13 cellular contexts compared by ENCODE assay signal in genomic region chr4:8189551-8190466, GRCh38. TPM values are rescaled to one million over a fixed set of nuclear protein-coding genes. Genes with fewer than 3 reads are reported as not detected.
DNase-seq lines count a peak whose midpoint lies in the region; ATAC-seq, FAIRE-seq and TF ChIP-seq lines count a peak whose summit lies in the region.
"Had no signal": no experiment of that assay in that cellular context is flagged by ENCODE, and none has a peak within 500 bp of the region (broad histone marks: within the 10 kb centered on the region; RNA-seq: fewer than 3 reads in every experiment).

No MANE protein-coding gene starts in this region.

- no peaks in the 10 kb centered on the region for H4K20me1 ChIP-seq in MM.1S (ENCODE audit: insufficient read depth, low read length)

- no peak overlapping the region for H2AFZ ChIP-seq in MM.1S (ENCODE audit: low read length)

- FAIRE-seq in kidney (lab: Jason Lieb, UNC) (no peak), GM12891 (lab: Jason Lieb, UNC) (no peak)

- no peaks in the 10 kb centered on the region for H3K9me2 ChIP-seq in MM.1S (replicated peaks; ENCODE audit: insufficient read depth, low read length)

- H3K79me2 ChIP-seq in MM.1S (ENCODE audit: low read length): no peaks in the 10 kb centered on the region

- H3K4me3 ChIP-seq in MM.1S (ENCODE audit: low read length) (no peak overlapping the region), kidney (ENCODE audit: low read length in 2 of 2) (no peak overlapping the region)

- no peaks in the 10 kb centered on the region for H3K9me3 Mint-ChIP-seq in chondrocyte (ENCODE audit: low read depth)
- H3K9me3 Mint-ChIP-seq in stimulated activated memory B cell treated with anti-CD40 and anti-IgM and Interleukin-4, amounts not matched to agents 10 μg/mL and 1 μg/mL and 100 μg/mL, for 72 hours: no peaks in the 10 kb centered on the region
- no peaks in the 10 kb centered on the region for H3K9me3 Mint-ChIP-seq in activated CD4-positive, alpha-beta T cell treated with anti-CD3 and anti-CD28 coated beads, Interleukin-2, amount 10 ng/mL, durations not matched to agents 7 days and 5 days
- H3K9me3 Mint-ChIP-seq: memory B cell, WTC11 had no signal

- intact Hi-C loops in kidney (cut with DNase I): no loop called here

- H3K27ac ChIP-seq in MM.1S (ENCODE audit: low read length): peak overlapping the region; percentile 38; the same call in 1 of the 2 replicates
- peak overlapping the region; percentile 78 to 90 for H3K27ac ChIP-seq in kidney (ENCODE audit: low read depth in 2 of 2, low read length in 2 of 2)

- H3K27ac Mint-ChIP-seq in chondrocyte (ENCODE audit: unreplicated experiment): peak overlapping the region; percentile 36
- peak overlapping the region; percentile 42 for H3K27ac Mint-ChIP-seq in stimulated activated memory B cell treated with anti-CD40 and anti-IgM and Interleukin-4, amounts not matched to agents 10 μg/mL and 1 μg/mL and 100 μg/mL, for 72 hours
- H3K27ac Mint-ChIP-seq in activated CD4-positive, alpha-beta T cell treated with anti-CD3 and anti-CD28 coated beads, Interleukin-2, amount 10 ng/mL, durations not matched to agents 7 days and 5 days: no peak overlapping the region
- H3K27ac Mint-ChIP-seq: WTC11 had no signal

- H3K27me3 Mint-ChIP-seq in chondrocyte (ENCODE audit: low read depth): peaks cover 6% of the 10 kb centered on the region
- peaks cover 57% of the 10 kb centered on the region for H3K27me3 Mint-ChIP-seq in stimulated activated memory B cell treated with anti-CD40 and anti-IgM and Interleukin-4, amounts not matched to agents 10 μg/mL and 1 μg/mL and 100 μg/mL, for 72 hours
- peaks cover 2% of the 10 kb centered on the region for H3K27me3 Mint-ChIP-seq in activated CD4-positive, alpha-beta T cell treated with anti-CD3 and anti-CD28 coated beads, Interleukin-2, amount 10 ng/mL, durations not matched to agents 7 days and 5 days

- H3K4me1 Mint-ChIP-seq in chondrocyte (ENCODE audit: low read depth): peaks cover 26% of the 10 kb centered on the region
- peaks cover 41% of the 10 kb centered on the region for H3K4me1 Mint-ChIP-seq in stimulated activated memory B cell treated with anti-CD40 and anti-IgM and Interleukin-4, amounts not matched to agents 10 μg/mL and 1 μg/mL and 100 μg/mL, for 72 hours
- H3K4me1 Mint-ChIP-seq in activated CD4-positive, alpha-beta T cell treated with anti-CD3 and anti-CD28 coated beads, Interleukin-2, amount 10 ng/mL, durations not matched to agents 7 days and 5 days: peaks cover 1% of the 10 kb centered on the region

- no peak for DNase-seq in MM.1S
- no peak for DNase-seq in chondrocyte (ENCODE audit: low spot score)
- peak; percentile 63 for DNase-seq in kidney
- no peak for DNase-seq in GM12891 (ENCODE audit: insufficient read length, low spot score)
- DNase-seq in activated CD8-positive, alpha-beta memory T cell treated with anti-CD3 and anti-CD28 coated beads for 24 hours: no peak
- DNase-seq in activated CD4-positive, alpha-beta T cell treated with anti-CD3 and anti-CD28 coated beads, Interleukin-2, amount 10 ng/mL, durations not matched to agents 7 days and 5 days: no peak
- DNase-seq: activated CD8-positive, alpha-beta memory T cell treated with anti-CD3 and anti-CD28 coated beads, Interleukin-2, amount 50 U/mL, for 4 hours; activated naive CD4-positive, alpha-beta T cell treated with anti-CD3 and anti-CD28 coated beads, Interleukin-2, amount 50 U/mL, for 16 hours had no signal

- H3K9me3 ChIP-seq in MM.1S (replicated peaks; ENCODE audit: insufficient read depth, low read length) (no peaks in the 10 kb centered on the region), kidney (ENCODE audit: control insufficient read depth in 1 of 2, low read length in 2 of 2) (no peaks in the 10 kb centered on the region)
- H3K9me3 ChIP-seq: BE2C had no signal

- TF ChIP-seq POLR2A in GM12891 (IDR thresholded peaks at IDR 0.05; ENCODE audit: low read depth, low read length): no peak

- TF ChIP-seq CTCF in MM.1S (IDR thresholded peaks at IDR 0.05; ENCODE audit: low read length) (no peak), chondrocyte (IDR thresholded peaks at IDR 0.05) (no peak), kidney (IDR thresholded peaks at IDR 0.05; ENCODE audit: borderline replicate concordance, extremely low read depth, insufficient read depth) (no peak)

- no peak overlapping the region for H3K4me2 ChIP-seq in MM.1S (ENCODE audit: low read depth, low read length)

- no peak overlapping the region for H3K9ac ChIP-seq in MM.1S (ENCODE audit: low read length)
- peak overlapping the region; percentile 29 to 46 for H3K9ac ChIP-seq in kidney (ENCODE audit: low read length in 2 of 2)

- H3K36me3 ChIP-seq in MM.1S (replicated peaks; ENCODE audit: insufficient read depth, low read length) (no peaks in the 10 kb centered on the region), kidney (ENCODE audit: control insufficient read depth in 1 of 2, insufficient read depth in 2 of 2, low read length in 2 of 2) (no peaks in the 10 kb centered on the region)
- H3K36me3 ChIP-seq: BE2C had no signal

- H3K27me3 ChIP-seq in MM.1S (replicated peaks; ENCODE audit: insufficient read depth, low read length): peaks cover 42% of the 10 kb centered on the region
- H3K27me3 ChIP-seq: BE2C had no signal

- ATAC-seq in stimulated activated memory B cell treated with anti-CD40 and anti-IgM and Interleukin-4, amounts not matched to agents 10 μg/mL and 1 μg/mL and 100 μg/mL, for 72 hours: no peak
- no peak for ATAC-seq in GM19328 (IDR thresholded peaks at IDR 0.05; ENCODE audit: unreplicated experiment)
- ATAC-seq: WTC11 had no signal

- H3F3A ChIP-seq in MM.1S (ENCODE audit: insufficient read depth, low read length): peaks cover 10% of the 10 kb centered on the region; the same call in 1 of the 2 replicates

- CTCF ChIA-PET in activated CD4-positive, alpha-beta T cell treated with anti-CD3 and anti-CD28 coated beads, Interleukin-2, amount 10 ng/mL, durations not matched to agents 7 days and 5 days (lab: Charles Lee): interaction anchor here (1.1 kb wide), 1 partner anchor 8 kb away, joined by 3 read pairs; no protein-coding TSS in a partner anchor

- POLR2A ChIA-PET in activated CD4-positive, alpha-beta T cell treated with anti-CD3 and anti-CD28 coated beads, Interleukin-2, amount 10 ng/mL, durations not matched to agents 7 days and 5 days (lab: Charles Lee): no interaction called here

- H3K36me3 Mint-ChIP-seq in chondrocyte (ENCODE audit: low read depth): no peaks in the 10 kb centered on the region
- no peaks in the 10 kb centered on the region for H3K36me3 Mint-ChIP-seq in stimulated activated memory B cell treated with anti-CD40 and anti-IgM and Interleukin-4, amounts not matched to agents 10 μg/mL and 1 μg/mL and 100 μg/mL, for 72 hours
- H3K36me3 Mint-ChIP-seq in activated CD4-positive, alpha-beta T cell treated with anti-CD3 and anti-CD28 coated beads, Interleukin-2, amount 10 ng/mL, durations not matched to agents 7 days and 5 days (ENCODE audit: low read depth): no peaks in the 10 kb centered on the region
- H3K36me3 Mint-ChIP-seq: memory B cell, WTC11 had no signal

- no peak overlapping the region for H3K4me3 Mint-ChIP-seq in chondrocyte (ENCODE audit: unreplicated experiment)
- H3K4me3 Mint-ChIP-seq in stimulated activated memory B cell treated with anti-CD40 and anti-IgM and Interleukin-4, amounts not matched to agents 10 μg/mL and 1 μg/mL and 100 μg/mL, for 72 hours: no peak overlapping the region
- no peak overlapping the region for H3K4me3 Mint-ChIP-seq in activated CD4-positive, alpha-beta T cell treated with anti-CD3 and anti-CD28 coated beads, Interleukin-2, amount 10 ng/mL, durations not matched to agents 7 days and 5 days
- H3K4me3 Mint-ChIP-seq: memory B cell, WTC11 had no signal

- H3K4me1 ChIP-seq in MM.1S (ENCODE audit: low read length): peaks cover 15% of the 10 kb centered on the region
- H3K4me1 ChIP-seq in kidney (ENCODE audit: control insufficient read depth in 1 of 2, insufficient read depth in 1 of 2, low read depth in 1 of 2, low read length in 2 of 2): peaks cover 17 to 52% of the 10 kb centered on the region in 2 donors

TF ChIP-seq in GM12891, 5 proteins besides CTCF, POLR2A, EP300 and RAD21:
- TF ChIP-seq POLR2AphosphoS5 (IDR thresholded peaks at IDR 0.05; ENCODE audit: low read depth, low read length) (no peak), TAF1 (IDR thresholded peaks at IDR 0.05; ENCODE audit: low read depth, low read length) (no peak)

RNA-seq across cellular contexts. Expression of gene SH3TC1, which starts 9.3 kb away (rescaled TPM):
- 1.2 to 1.4 TPM (median 1.2 TPM) in 3 replicates for total RNA-seq in chondrocyte
- total RNA-seq in kidney: 127 TPM
- polyA plus RNA-seq in kidney (ENCODE audit: insufficient read depth, low read depth, low replicate concordance): 43.1 TPM
- polyA plus RNA-seq in GM12891 (2012; ENCODE audit: low read depth, missing spikeins): 18.5 TPM
- total RNA-seq in activated CD4-positive, alpha-beta T cell treated with anti-CD3 and anti-CD28 coated beads, Interleukin-2, amount 10 ng/mL, durations not matched to agents 7 days and 5 days: 10 to 100 TPM in 1 of 2 experiments, 1 to 10 TPM in 1; 8.2 to 10.8 TPM

RNA-seq across cellular contexts. Expression of gene ABLIM2, which starts 31.2 kb away (rescaled TPM):
- total RNA-seq in chondrocyte: 0.47 to 0.70 TPM (median 0.64 TPM) in 3 replicates
- 23.3 TPM for total RNA-seq in kidney
- 9.5 TPM for polyA plus RNA-seq in kidney (ENCODE audit: insufficient read depth, low read depth, low replicate concordance)
- 0.23 TPM for polyA plus RNA-seq in GM12891 (2012; ENCODE audit: low read depth, missing spikeins)
- under 1 TPM; 0.30 to 0.79 TPM for total RNA-seq in activated CD4-positive, alpha-beta T cell treated with anti-CD3 and anti-CD28 coated beads, Interleukin-2, amount 10 ng/mL, durations not matched to agents 7 days and 5 days

Comparison
In these comparisons a context has a peak if more than half of its experiments do, and no peak if none do; other contexts are left out.
1. RNA of gene SH3TC1, which starts 9.3 kb away (total RNA-seq): 127 TPM in kidney (single experiment); 8.2 to 10.8 TPM in activated CD4-positive, alpha-beta T cell treated with anti-CD3 and anti-CD28 coated beads, Interleukin-2, amount 10 ng/mL, durations not matched to agents 7 days and 5 days and 1.2 to 1.4 TPM in chondrocyte; every median in the first group is over 10 times any median in the second.
2. RNA of gene ABLIM2, which starts 31.2 kb away (total RNA-seq): 23.3 TPM in kidney (single experiment); 0.30 to 0.79 TPM in activated CD4-positive, alpha-beta T cell treated with anti-CD3 and anti-CD28 coated beads, Interleukin-2, amount 10 ng/mL, durations not matched to agents 7 days and 5 days and 0.47 to 0.70 TPM in chondrocyte; every median in the first group is over 10 times any median in the second.